ENCODE assay signal across 9 cellular contexts in genomic region chr19:56110515-56111448, GRCh38. TPM values are rescaled to one million over a fixed set of nuclear protein-coding genes. Genes with fewer than 3 reads are reported as not detected.
DNase-seq lines count a peak whose midpoint lies in the region; ATAC-seq and TF ChIP-seq lines count a peak whose summit lies in the region.
"Had no signal": no experiment of that assay in that cellular context is flagged by ENCODE, and none has a peak within 500 bp of the region (broad histone marks: within the 10 kb centered on the region; RNA-seq: fewer than 3 reads in every experiment).

No MANE protein-coding gene starts in this region.

- CTCF ChIA-PET in OCI-LY7 (lab: Charles Lee; ENCODE audit: unreplicated experiment) = no interaction called here

- H3K36me3 ChIP-seq in OCI-LY7 (ENCODE audit: insufficient read depth, low read length) (peaks cover 18% of the 10 kb centered on the region), fibroblast of lung (ENCODE audit: control insufficient read depth, insufficient read depth, low read length) (peaks cover 4% of the 10 kb centered on the region), neutrophil (peaks cover 21% of the 10 kb centered on the region)

- TF ChIP-seq CTCF in OCI-LY7 (conservative IDR thresholded peaks at IDR 0.05; ENCODE audit: low read length) = no peak
- TF ChIP-seq CTCF in fibroblast of lung (conservative IDR thresholded peaks at IDR 0.05 in 1 of 2, IDR thresholded peaks at IDR 0.05 in 1 of 2; ENCODE audit: low read depth in 1 of 2, low read length in 2 of 2) = no peak
- no peak for TF ChIP-seq CTCF in neutrophil (IDR thresholded peaks at IDR 0.05)

- H3K9me3 ChIP-seq in OCI-LY7 (ENCODE audit: low read length) = no peaks in the 10 kb centered on the region
- no peaks in the 10 kb centered on the region for H3K9me3 ChIP-seq in fibroblast of lung (ENCODE audit: control insufficient read depth, insufficient read depth, low read depth, low read length)
- H3K9me3 ChIP-seq in neutrophil = no peaks in the 10 kb centered on the region

- peak overlapping the region; percentile 26; the same call in 1 of the 2 replicates for H3K4me2 ChIP-seq in OCI-LY7 (ENCODE audit: low read length)
- peak overlapping the region; percentile 54 for H3K4me2 ChIP-seq in fibroblast of lung (ENCODE audit: extremely low read depth, insufficient read depth, low read length)

- DNase-seq in COLO668 (lab: John Stamatoyannopoulos, UW; ENCODE audit: unreplicated experiment) (peak; percentile 18), OCI-LY7 (ENCODE audit: low spot score) (no peak), fibroblast of lung (ENCODE audit: low read depth in 2 of 2) (peak in 1 of 2 donors; percentile 70), NCI-H2107 (lab: John Stamatoyannopoulos, UW) (no peak), GF-D8 (lab: John Stamatoyannopoulos, UW) (no peak)
- no peak for DNase-seq in central memory CD4-positive, alpha-beta T cell
- DNase-seq: NCI-H1105 treated with DMSO at 0.1 percent for 48 hours had no signal

- H4K20me1 ChIP-seq in OCI-LY7 (ENCODE audit: insufficient read depth, low read length) = peaks cover 16% of the 10 kb centered on the region; the same call in 1 of the 2 replicates
- no peaks in the 10 kb centered on the region for H4K20me1 ChIP-seq in fibroblast of lung (ENCODE audit: control insufficient read depth, extremely low read depth, insufficient read depth, low read length)

- ATAC-seq in HG03342 (IDR thresholded peaks at IDR 0.05; ENCODE audit: unreplicated experiment) = no peak

- H3K27me3 ChIP-seq in fibroblast of lung (ENCODE audit: control insufficient read depth, insufficient read depth, low read length) (no peaks in the 10 kb centered on the region), neutrophil (no peaks in the 10 kb centered on the region)

- H3K79me2 ChIP-seq in OCI-LY7 (ENCODE audit: insufficient read depth, low read depth, low read length) = peaks cover 75% of the 10 kb centered on the region
- peaks cover 91% of the 10 kb centered on the region for H3K79me2 ChIP-seq in fibroblast of lung (ENCODE audit: control insufficient read depth, insufficient read depth, low read length)

- intact Hi-C loops in OCI-LY7 (cut with micrococcal nuclease; ENCODE audit: unreplicated experiment) = no loop called here

- H3K27ac ChIP-seq in OCI-LY7 (ENCODE audit: low read depth, low read length, poor library complexity, severe bottlenecking) (no peak overlapping the region), fibroblast of lung (ENCODE audit: insufficient read depth, low read length) (peak overlapping the region; percentile 20), neutrophil (peak overlapping the region; percentile 88)

- H3K4me3 ChIP-seq in OCI-LY7 (ENCODE audit: low read depth, low read length, poor library complexity, severe bottlenecking) (no peak overlapping the region), fibroblast of lung (replicated peaks in 1 of 4; ENCODE audit: control extremely low read depth in 1 of 4, insufficient read depth in 1 of 4, low read depth in 3 of 4, low read length in 4 of 4) (no peak overlapping the region), neutrophil (ENCODE audit: low read depth in 1 of 2, low read length in 1 of 2) (peak overlapping the region; percentile 50 to 54)

- peaks cover 37% of the 10 kb centered on the region for H3K4me1 ChIP-seq in OCI-LY7 (ENCODE audit: insufficient read depth, low read length, poor library complexity, severe bottlenecking)
- H3K4me1 ChIP-seq in fibroblast of lung (ENCODE audit: control insufficient read depth, extremely low read depth, insufficient read depth, low read length) = peaks cover 25% of the 10 kb centered on the region
- H3K4me1 ChIP-seq in neutrophil (ENCODE audit: control insufficient read depth in 1 of 2, insufficient read depth in 1 of 2, low read depth in 1 of 2, low read length in 1 of 2) = peaks cover 88 to 99% of the 10 kb centered on the region in 2 experiments

- no peak overlapping the region for H3K9ac ChIP-seq in fibroblast of lung (ENCODE audit: insufficient read depth, low read length)

- BruUV-seq in OCI-LY7 (replicated peaks; lab: Mats Ljungman, UMichigan) = no TSS peak

- POLR2A ChIA-PET in OCI-LY7 (lab: Charles Lee) = interaction anchor here (0.6 kb wide), 1 partner anchor 409 kb away, joined by 3 read pairs; no protein-coding TSS in a partner anchor

- no peak overlapping the region for H2AFZ ChIP-seq in OCI-LY7 (ENCODE audit: low read length)
- no peak overlapping the region for H2AFZ ChIP-seq in fibroblast of lung (ENCODE audit: low read length)

- H3K9me2 ChIP-seq in OCI-LY7 (ENCODE audit: insufficient read depth, low read length) = no peaks in the 10 kb centered on the region

RNA-seq across cellular contexts. Expression of gene ZNF787, which starts 10.3 kb away (rescaled TPM):
- 30.6 and 36.5 TPM in 2 replicates for total RNA-seq in OCI-LY7 (2014; rRNA removed; shearing (Covaris generic))
- total RNA-seq in OCI-LY7 (2022) = 31.7 and 35.6 TPM in 2 replicates
- total RNA-seq in fibroblast of lung = 28.7 and 28.8 TPM in 2 replicates
- polyA plus RNA-seq in fibroblast of lung = 2.6 and 2.9 TPM in 2 replicates
- polyA plus RNA-seq in fibroblast of lung (2012) = 15.4 and 22.8 TPM in 2 replicates
- 4.1 and 10.7 TPM in 2 replicates for polyA minus RNA-seq in fibroblast of lung (ENCODE audit: low replicate concordance)

RNA-seq across cellular contexts. Expression of gene ZNF444, which starts 30.3 kb away (rescaled TPM):
- total RNA-seq in OCI-LY7 (2014; rRNA removed; shearing (Covaris generic)) = 22.0 and 41.7 TPM in 2 replicates
- 21.8 and 25.3 TPM in 2 replicates for total RNA-seq in OCI-LY7 (2022)
- 12.3 and 17.5 TPM in 2 replicates for total RNA-seq in fibroblast of lung
- 6.4 and 7.4 TPM in 2 replicates for polyA plus RNA-seq in fibroblast of lung
- 12.6 and 16.1 TPM in 2 replicates for polyA plus RNA-seq in fibroblast of lung (2012)
- 9.9 and 11.8 TPM in 2 replicates for polyA minus RNA-seq in fibroblast of lung (ENCODE audit: low replicate concordance)

Comparison
In these comparisons a context has a peak if more than half of its experiments do, and no peak if none do; other contexts are left out.
1. H3K4me3 ChIP-seq: peak in neutrophil (2 of 2); none in OCI-LY7 (single experiment) and fibroblast of lung (0 of 4).